In genomic region chr2:64766841-64767669, GRCh38 we compare ENCODE assay signal across 8 cellular contexts.
A peak's percentile ranks its signal among the peaks of the same experiment; 100 is the strongest.
DNase-seq lines count a peak whose midpoint lies in the region; ATAC-seq and TF ChIP-seq lines count a peak whose summit lies in the region.

No MANE protein-coding gene starts in this region.

- H3K27ac Mint-ChIP-seq in CD4-positive, CD25-positive, alpha-beta regulatory T cell = peak overlapping the region; percentile 91 to 92 (median 92)
- peak overlapping the region; percentile 99 for H3K27ac Mint-ChIP-seq in mesothelial cell of epicardium

- H3K36me3 ChIP-seq in CD4-positive, CD25-positive, alpha-beta regulatory T cell (ENCODE audit: control insufficient read depth, insufficient read depth, low read length) = no peaks in the 10 kb centered on the region
- H3K36me3 ChIP-seq in OCI-LY7 (ENCODE audit: insufficient read depth, low read length) = no peaks in the 10 kb centered on the region
- no peaks in the 10 kb centered on the region for H3K36me3 ChIP-seq in upper lobe of right lung

- H3K36me3 Mint-ChIP-seq in CD4-positive, CD25-positive, alpha-beta regulatory T cell = no peaks in the 10 kb centered on the region
- no peaks in the 10 kb centered on the region for H3K36me3 Mint-ChIP-seq in mesothelial cell of epicardium

- no TSS peak for BruUV-seq in OCI-LY7 (replicated peaks; lab: Mats Ljungman, UMichigan)

- peak overlapping the region; percentile 96 for H2AFZ ChIP-seq in OCI-LY7 (ENCODE audit: low read length)

- no peaks in the 10 kb centered on the region for H3K27me3 ChIP-seq in CD4-positive, CD25-positive, alpha-beta regulatory T cell (ENCODE audit: control insufficient read depth, insufficient read depth, low read length)
- no peaks in the 10 kb centered on the region for H3K27me3 ChIP-seq in upper lobe of right lung

- peak overlapping the region; percentile 93 for H3K4me3 ChIP-seq in CD4-positive, CD25-positive, alpha-beta regulatory T cell (ENCODE audit: low read depth, low read length)
- H3K4me3 ChIP-seq in OCI-LY7 (ENCODE audit: low read depth, low read length, poor library complexity, severe bottlenecking) (peak overlapping the region; percentile 69), upper lobe of right lung (peak overlapping the region; percentile 84)

- H3K9me2 ChIP-seq in OCI-LY7 (ENCODE audit: insufficient read depth, low read length) = no peaks in the 10 kb centered on the region

- intact Hi-C loops in OCI-LY7 (cut with micrococcal nuclease; ENCODE audit: unreplicated experiment) (loop anchor here (1.0 to 5.0 kb wide), 2 partner anchors 16 to 95 kb away; no protein-coding TSS in a partner anchor), upper lobe of right lung (cut with DNase I) (no loop called here), posterior cingulate gyrus (cut with DNase I) (loop anchor here (1.0 to 5.0 kb wide), 4 partner anchors 15 to 245 kb away; partner anchors contain the start of genes AFTPH and SERTAD2)

- H4K20me1 ChIP-seq in OCI-LY7 (ENCODE audit: insufficient read depth, low read length) = no peaks in the 10 kb centered on the region

- peak overlapping the region; percentile 89 for H3K4me2 ChIP-seq in OCI-LY7 (ENCODE audit: low read length)

- H3K9me3 ChIP-seq in CD4-positive, CD25-positive, alpha-beta regulatory T cell (ENCODE audit: control insufficient read depth in 2 of 2, low read length in 2 of 2) = no peaks in the 10 kb centered on the region
- H3K9me3 ChIP-seq in OCI-LY7 (ENCODE audit: low read length) (no peaks in the 10 kb centered on the region), upper lobe of right lung (no peaks in the 10 kb centered on the region)

- peak; percentile 63 to 72 for ATAC-seq in CD4-positive, CD25-positive, alpha-beta regulatory T cell (ENCODE audit: low read depth in 2 of 2)
- peak; percentile 46 for ATAC-seq in GM21723 (IDR thresholded peaks at IDR 0.05; ENCODE audit: unreplicated experiment)
- no peak for ATAC-seq in upper lobe of right lung
- no peak for ATAC-seq in HG03521 (IDR thresholded peaks at IDR 0.05; ENCODE audit: unreplicated experiment)

- no peaks in the 10 kb centered on the region for H3K27me3 Mint-ChIP-seq in CD4-positive, CD25-positive, alpha-beta regulatory T cell
- no peaks in the 10 kb centered on the region for H3K27me3 Mint-ChIP-seq in mesothelial cell of epicardium (ENCODE audit: low read depth)

- H3K4me1 ChIP-seq in CD4-positive, CD25-positive, alpha-beta regulatory T cell (ENCODE audit: control insufficient read depth, insufficient read depth, low read length, poor library complexity, severe bottlenecking) = peaks cover 4% of the 10 kb centered on the region
- peaks cover 34% of the 10 kb centered on the region for H3K4me1 ChIP-seq in OCI-LY7 (ENCODE audit: insufficient read depth, low read length, poor library complexity, severe bottlenecking)
- peaks cover 16% of the 10 kb centered on the region for H3K4me1 ChIP-seq in upper lobe of right lung

- H3K4me1 Mint-ChIP-seq in CD4-positive, CD25-positive, alpha-beta regulatory T cell = peaks cover 17 to 24% (median 19%) of the 10 kb centered on the region in 4 donors
- peaks cover 39% of the 10 kb centered on the region for H3K4me1 Mint-ChIP-seq in mesothelial cell of epicardium

- POLR2A ChIA-PET in OCI-LY7 (lab: Charles Lee) = interaction anchor here (0.6 to 3.9 kb wide), 5 partner anchors 16 to 286 kb away, joined by 3 to 21 read pairs (median 4); no protein-coding TSS in a partner anchor

- peak in 2 of 3 donors; percentile 66 to 77 for DNase-seq in CD4-positive, CD25-positive, alpha-beta regulatory T cell
- peak; percentile 51 for DNase-seq in OCI-LY7 (ENCODE audit: low spot score)
- peak; percentile 51 for DNase-seq in dedifferentiated amniotic fluid mesenchymal stem cell (ENCODE audit: extremely low spot score)
- no peak for DNase-seq in mesothelial cell of epicardium (ENCODE audit: low spot score in 2 of 2, unreplicated experiment in 2 of 2)
- DNase-seq in upper lobe of right lung = no peak
- DNase-seq in posterior cingulate gyrus = no peak

- TF ChIP-seq CTCF in OCI-LY7 (conservative IDR thresholded peaks at IDR 0.05; ENCODE audit: low read length) = no peak
- TF ChIP-seq CTCF in mesothelial cell of epicardium (IDR thresholded peaks at IDR 0.05; ENCODE audit: unreplicated experiment) = no peak
- no peak for TF ChIP-seq CTCF in upper lobe of right lung (IDR thresholded peaks at IDR 0.05)

- CTCF ChIA-PET in OCI-LY7 (lab: Charles Lee; ENCODE audit: unreplicated experiment) = no interaction called here

- peak overlapping the region; percentile 82 for H3K27ac ChIP-seq in CD4-positive, CD25-positive, alpha-beta regulatory T cell (ENCODE audit: insufficient read depth, low read length, poor library complexity, severe bottlenecking)
- H3K27ac ChIP-seq in OCI-LY7 (ENCODE audit: low read depth, low read length, poor library complexity, severe bottlenecking) = peak overlapping the region; percentile 16
- H3K27ac ChIP-seq in upper lobe of right lung = peak overlapping the region; percentile 99

- no peaks in the 10 kb centered on the region for H3K79me2 ChIP-seq in OCI-LY7 (ENCODE audit: insufficient read depth, low read depth, low read length)

- H3K9me3 Mint-ChIP-seq in CD4-positive, CD25-positive, alpha-beta regulatory T cell = peaks cover 0 to 2% (median 0%) of the 10 kb centered on the region in 7 donors
- no peaks in the 10 kb centered on the region for H3K9me3 Mint-ChIP-seq in mesothelial cell of epicardium

- H3K4me3 Mint-ChIP-seq in CD4-positive, CD25-positive, alpha-beta regulatory T cell = peak overlapping the region; percentile 79 to 95 (median 92)
- H3K4me3 Mint-ChIP-seq in mesothelial cell of epicardium = peak overlapping the region; percentile 86

Comparison
In these comparisons a context has a peak if more than half of its experiments do, and no peak if none do; other contexts are left out.
1. ATAC-seq: peak in CD4-positive, CD25-positive, alpha-beta regulatory T cell (2 of 2) and GM21723 (single experiment); none in upper lobe of right lung (single experiment) and HG03521 (single experiment).
2. DNase-seq: peak in CD4-positive, CD25-positive, alpha-beta regulatory T cell (2 of 3), OCI-LY7 (single experiment) and dedifferentiated amniotic fluid mesenchymal stem cell (single experiment); none in mesothelial cell of epicardium (0 of 2), upper lobe of right lung (single experiment) and posterior cingulate gyrus (0 of 10).
3. H3K27ac ChIP-seq: peak in every context shown above with its lines; median percentile 99 in upper lobe of right lung; 82 in CD4-positive, CD25-positive, alpha-beta regulatory T cell; 16 in OCI-LY7.
4. Peak in every context shown above with its lines, with median percentiles within 50 percentile points of each other: H3K4me3 ChIP-seq.